In the genomic region with DNA sequence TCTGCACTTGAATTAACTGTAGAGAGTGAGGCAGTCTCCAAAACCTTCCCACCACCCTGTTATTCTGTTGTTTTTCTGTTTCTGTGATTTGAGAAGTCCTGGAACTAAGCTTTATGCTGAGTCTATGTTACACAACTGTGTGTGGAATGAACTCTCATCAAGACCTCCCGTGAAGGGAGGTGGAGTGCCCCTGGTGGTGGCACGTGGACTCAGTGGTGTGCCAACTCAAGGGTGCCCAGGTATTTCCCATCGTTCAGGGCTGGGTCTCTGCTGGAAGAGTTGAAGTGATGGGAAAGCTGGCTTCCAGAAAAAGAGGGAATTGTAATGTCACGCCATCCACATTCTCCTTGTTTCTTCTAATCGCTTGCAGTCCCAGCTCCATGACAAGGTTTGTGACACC, we compare ENCODE assay signal across 12 cellular contexts.
DNase-seq lines count a peak whose midpoint lies in the region; ATAC-seq and TF ChIP-seq lines count a peak whose summit lies in the region.
"Had no signal": no experiment of that assay in that cellular context is flagged by ENCODE, and none has a peak within 500 bp of the region (broad histone marks: within the 10 kb centered on the region; RNA-seq: fewer than 3 reads in every experiment).

No MANE protein-coding gene starts in this region.

- in situ Hi-C loops in brain microvascular endothelial cell (cut with HindIII; ENCODE audit: low pct_ligation_motif_present, low sequenced_read_pairs) = no loop called here

- intact Hi-C loops in A673 (cut with micrococcal nuclease; ENCODE audit: unreplicated experiment) = no loop called here

- POLR2A ChIA-PET in A673 (lab: Charles Lee; ENCODE audit: low non-redundant PET) = no interaction called here

- no peak for ATAC-seq in HG03442 (IDR thresholded peaks at IDR 0.05; ENCODE audit: unreplicated experiment)

- DNase-seq in A673 (ENCODE audit: low spot score) = peak; percentile 11
- DNase-seq in H7 = peak; percentile 56
- DNase-seq in WERI-Rb-1 = no peak
- DNase-seq in kidney tubule cell (ENCODE audit: low spot score) = peak; percentile 4
- DNase-seq in islet precursor cell = no peak
- no peak for DNase-seq in brain microvascular endothelial cell
- DNase-seq in stimulated activated CD4-positive, alpha-beta T cell treated with anti-CD3 and anti-CD28 coated beads, Interleukin-15, amount 100 ng/mL, for 24 hours = no peak
- DNase-seq: activated gamma-delta T cell treated with Interleukin-2 at 50 U/mL for 16 hours, foreskin melanocyte, NCI-H1048 had no signal

- no peaks in the 10 kb centered on the region for H3K36me3 ChIP-seq in A673 (ENCODE audit: insufficient read depth, low read length, poor library complexity, severe bottlenecking)
- H3K36me3 ChIP-seq in H7 (replicated peaks; ENCODE audit: control insufficient read depth, insufficient read depth, low read length) = no peaks in the 10 kb centered on the region
- no peaks in the 10 kb centered on the region for H3K36me3 ChIP-seq in WERI-Rb-1
- no peaks in the 10 kb centered on the region for H3K36me3 ChIP-seq in brain microvascular endothelial cell (replicated peaks)

- no TSS peak for BruUV-seq in A673 (replicated peaks; lab: Mats Ljungman, UMichigan)

- H3K27ac ChIP-seq in A673 (ENCODE audit: low read depth, low read length, poor library complexity, severe bottlenecking) (no peak overlapping the region), WERI-Rb-1 (no peak overlapping the region), brain microvascular endothelial cell (no peak overlapping the region)
- H3K27ac ChIP-seq: SK-N-MC had no signal

- no peaks in the 10 kb centered on the region for H3K4me1 ChIP-seq in A673 (ENCODE audit: insufficient read depth, low read length, poor library complexity, severe bottlenecking)

- CTCF ChIA-PET in A673 (lab: Charles Lee) = no interaction called here

- TF ChIP-seq CTCF in A673 (conservative IDR thresholded peaks at IDR 0.05; ENCODE audit: low read depth, low read length) = peak; percentile 57
- TF ChIP-seq CTCF in WERI-Rb-1 (IDR thresholded peaks at IDR 0.05; ENCODE audit: low read depth, low read length) = peak; percentile 69
- no peak for TF ChIP-seq CTCF in brain microvascular endothelial cell (IDR thresholded peaks at IDR 0.05; ENCODE audit: low read depth, low read length, missing control alignments)

- H3K27me3 ChIP-seq in A673 (replicated peaks; ENCODE audit: insufficient read depth, low read depth, low read length, poor library complexity) (peaks cover 26% of the 10 kb centered on the region), H7 (ENCODE audit: control insufficient read depth, insufficient read depth, low read length) (no peaks in the 10 kb centered on the region), WERI-Rb-1 (ENCODE audit: insufficient read depth, low read depth, severe bottlenecking) (no peaks in the 10 kb centered on the region), brain microvascular endothelial cell (replicated peaks) (no peaks in the 10 kb centered on the region)

- no peak overlapping the region for H3K4me3 ChIP-seq in A673 (ENCODE audit: low read depth, low read length, poor library complexity, severe bottlenecking)
- H3K4me3 ChIP-seq in H7 (ENCODE audit: insufficient read depth, low read depth, low read length) = no peak overlapping the region
- no peak overlapping the region for H3K4me3 ChIP-seq in WERI-Rb-1 (ENCODE audit: low read depth, low read length)
- H3K4me3 ChIP-seq in brain microvascular endothelial cell (ENCODE audit: low read depth, low read length) = no peak overlapping the region
- H3K4me3 ChIP-seq: SK-N-MC had no signal

- H3K9me3 ChIP-seq in A673 (ENCODE audit: low read depth, low read length, poor library complexity, severe bottlenecking) = no peaks in the 10 kb centered on the region
- H3K9me3 ChIP-seq in WERI-Rb-1 (ENCODE audit: severe bottlenecking) = no peaks in the 10 kb centered on the region

Comparison
In these comparisons a context has a peak if more than half of its experiments do, and no peak if none do; other contexts are left out.
1. DNase-seq: peak in A673 (single experiment), H7 (single experiment) and kidney tubule cell (single experiment); none in WERI-Rb-1 (single experiment), islet precursor cell (single experiment), brain microvascular endothelial cell (single experiment) and stimulated activated CD4-positive, alpha-beta T cell treated with anti-CD3 and anti-CD28 coated beads, Interleukin-15, amount 100 ng/mL, for 24 hours (single experiment).